In genomic region chr1:118185083-118185899, GRCh38 we compare ENCODE assay signal across 8 cellular contexts. TPM values are rescaled to one million over a fixed set of nuclear protein-coding genes. Genes with fewer than 3 reads are reported as not detected.
DNase-seq lines count a peak whose midpoint lies in the region; ATAC-seq and TF ChIP-seq lines count a peak whose summit lies in the region.

SPAG17 (minus strand) TSS chr1:118185228; CDS start chr1:118185157, 71 bp downstream.

- intact Hi-C loops in dorsolateral prefrontal cortex (cut with DNase I): no loop called here
- intact Hi-C loops in left lung (cut with DNase I): no loop called here

- ATAC-seq in left lung (peak; percentile 99), thoracic aorta (ENCODE audit: insufficient number of reproducible peaks, low FRiP score, low read depth) (no peak), HG03432 (IDR thresholded peaks at IDR 0.05; ENCODE audit: unreplicated experiment) (no peak), GM18870 (IDR thresholded peaks at IDR 0.05; ENCODE audit: unreplicated experiment) (no peak), HG02642 (IDR thresholded peaks at IDR 0.05; ENCODE audit: poor library complexity, unreplicated experiment) (no peak)

- H3K9me3 ChIP-seq in left lung (no peaks in the 10 kb centered on the region), thoracic aorta (no peaks in the 10 kb centered on the region)

- TF ChIP-seq CTCF in dorsolateral prefrontal cortex (IDR thresholded peaks at IDR 0.05 in 54 of 56, conservative IDR thresholded peaks at IDR 0.05 in 2 of 56; ENCODE audit: low read depth in 1 of 56, partially characterized antibody in 56 of 56): peak in 1 of 56 donors; percentile 9
- no peak for TF ChIP-seq CTCF in left lung (IDR thresholded peaks at IDR 0.05)
- no peak for TF ChIP-seq CTCF in thoracic aorta (IDR thresholded peaks at IDR 0.05)

- DNase-seq in GM03348 (ENCODE audit: low spot score): peak; percentile 42
- DNase-seq in NCI-H460 (ENCODE audit: extremely low read depth, low read depth): peak; percentile 13
- DNase-seq in dorsolateral prefrontal cortex: peak in 4 of 10 donors; percentile 7 to 51 (median 34)
- peak; percentile 74 to 81 for DNase-seq in left lung
- no peak for DNase-seq in thoracic aorta (ENCODE audit: low spot score)

- H3K27me3 ChIP-seq in dorsolateral prefrontal cortex (peaks cover 0 to 14% (median 0%) of the 10 kb centered on the region in 45 donors), left lung (no peaks in the 10 kb centered on the region), thoracic aorta (replicated peaks; ENCODE audit: insufficient read depth) (no peaks in the 10 kb centered on the region)

- H3K36me3 ChIP-seq in left lung: no peaks in the 10 kb centered on the region
- no peaks in the 10 kb centered on the region for H3K36me3 ChIP-seq in thoracic aorta

- H3K4me1 ChIP-seq in left lung: no peaks in the 10 kb centered on the region
- H3K4me1 ChIP-seq in thoracic aorta (ENCODE audit: control insufficient read depth in 1 of 2, low read depth in 2 of 2): no peaks in the 10 kb centered on the region

- H3K27ac ChIP-seq in dorsolateral prefrontal cortex (no peak within 1 kb of the TSS), left lung (no peak within 1 kb of the TSS), thoracic aorta (no peak within 1 kb of the TSS)

- H3K4me3 ChIP-seq in dorsolateral prefrontal cortex (peak within 1 kb of the TSS in 53 of 59 donors; percentile 8 to 64 (median 40)), left lung (peak within 1 kb of the TSS; percentile 13 to 23), thoracic aorta (peak within 1 kb of the TSS; percentile 52)

RNA-seq across cellular contexts. Expression of gene SPAG17, which starts in this region (rescaled TPM):
- total RNA-seq in NCI-H460 (2014; rRNA removed; shearing (Covaris generic)): not detected in 2 replicates
- polyA plus RNA-seq in NCI-H460 (2014; cell fraction: nucleus; rRNA removed): not detected in 2 replicates
- 1 to 10 TPM in 76 of 120 experiments, under 1 TPM in 39, not detected in 5; 0.07 to 4.7 (median 1.3) TPM for total RNA-seq in dorsolateral prefrontal cortex
- 1 to 10 TPM; 1.3 to 4.1 TPM for total RNA-seq in left lung
- not detected for total RNA-seq in thoracic aorta

Comparison
In these comparisons a context has a peak if more than half of its experiments do, and no peak if none do; other contexts are left out.
1. Peak in DNase-seq in NCI-H460; RNA of the gene not detected or under 1 TPM.